In genomic region chr2:5982217-5982910, GRCh38 we compare ENCODE assay signal across 26 cellular contexts.
DNase-seq lines count a peak whose midpoint lies in the region; ATAC-seq, FAIRE-seq and TF ChIP-seq lines count a peak whose summit lies in the region.
"Had no signal": no experiment of that assay in that cellular context is flagged by ENCODE, and none has a peak within 500 bp of the region (broad histone marks: within the 10 kb centered on the region; RNA-seq: fewer than 3 reads in every experiment).

No MANE protein-coding gene starts in this region.

- H3K9me3 ChIP-seq in neural cell (ENCODE audit: low read length) (no peaks in the 10 kb centered on the region), body of pancreas (no peaks in the 10 kb centered on the region), kidney (ENCODE audit: control insufficient read depth in 1 of 2, low read length in 2 of 2) (no peaks in the 10 kb centered on the region)
- H3K9me3 ChIP-seq: heart left ventricle, left ventricle myocardium inferior, testis had no signal

- peak overlapping the region; percentile 14 to 70 (median 51) for H3K4me3 ChIP-seq in dorsolateral prefrontal cortex
- H3K4me3 ChIP-seq in neural cell (ENCODE audit: low read length), result peak overlapping the region; percentile 67
- no peak overlapping the region for H3K4me3 ChIP-seq in body of pancreas
- no peak overlapping the region for H3K4me3 ChIP-seq in kidney (ENCODE audit: low read length in 2 of 2)
- H3K4me3 ChIP-seq: coronary artery, skin epidermis had no signal

- no peaks in the 10 kb centered on the region for H3K9me2 ChIP-seq in neural cell (ENCODE audit: insufficient read depth, low read length)

- peak overlapping the region; percentile 84 for H2AFZ ChIP-seq in neural cell (ENCODE audit: low read depth, low read length)

- ATAC-seq in HG02852 (IDR thresholded peaks at IDR 0.05; ENCODE audit: unreplicated experiment) (no peak), body of pancreas (no peak)
- ATAC-seq: natural killer cell treated with Interleukin-12 subunit alpha and Interleukin-12 subunit beta and Interleukin-15 and Interleukin-18, amount 100 ng/mL, for 72 hours; WTC11 had no signal

- peaks cover 6% of the 10 kb centered on the region for H3K4me1 ChIP-seq in body of pancreas
- H3K4me1 ChIP-seq in kidney (ENCODE audit: control insufficient read depth in 1 of 2, insufficient read depth in 1 of 2, low read depth in 1 of 2, low read length in 2 of 2), result no peaks in the 10 kb centered on the region
- H3K4me1 ChIP-seq: left ventricle myocardium inferior, testis had no signal

- DNase-seq in DMS79 treated with DMSO at 0.1 percent for 48 hours (lab: John Stamatoyannopoulos, UW) (peak; percentile 56), NCI-H146 treated with DMSO at 0.1 percent for 48 hours (lab: John Stamatoyannopoulos, UW; ENCODE audit: unreplicated experiment) (peak; percentile 48), dorsolateral prefrontal cortex (no peak), body of pancreas (no peak), NCI-H345 treated with DMSO at 0.1 percent for 48 hours (lab: John Stamatoyannopoulos, UW; ENCODE audit: unreplicated experiment) (no peak), kidney (no peak)
- DNase-seq: activated CD4-positive, alpha-beta T cell treated with anti-CD3 and anti-CD28 coated beads, Interleukin-2, amount 50 U/mL, for 4 hours; activated CD8-positive, alpha-beta memory T cell treated with anti-CD3 and anti-CD28 coated beads, Interleukin-2, amount 50 U/mL, for 48 hours; EL; GOT3; heart left ventricle; KBM-7; left ventricle myocardium inferior; NCI-H2029 treated with DMSO at 0.1 percent for 48 hours; stimulated activated CD4-positive, alpha-beta T cell treated with anti-CD3 and anti-CD28 coated beads, Interleukin-2, amount 100 ng/mL, for 24 hours; stimulated activated naive B cell treated with anti-CD40 and anti-IgM and Interleukin-4, amounts not matched to agents 10 μg/mL and 1 μg/mL and 100 μg/mL, for 72 hours; T-helper 9 cell had no signal

- intact Hi-C loops in dorsolateral prefrontal cortex (cut with DNase I) (loop anchor here (5.0 kb wide), 2 partner anchors 50 to 90 kb away; no protein-coding TSS in a partner anchor), body of pancreas (cut with DNase I) (no loop called here), kidney (cut with DNase I) (no loop called here)

- H3K9ac ChIP-seq in neural cell (ENCODE audit: low read length) (peak overlapping the region; percentile 92), kidney (ENCODE audit: low read length in 2 of 2) (no peak overlapping the region)

- H3K4me2 ChIP-seq in neural cell (ENCODE audit: low read length), result peak overlapping the region; percentile 96

- peaks cover 30% of the 10 kb centered on the region for H3K79me2 ChIP-seq in neural cell (replicated peaks; ENCODE audit: insufficient read depth, low read length)

- H3K36me3 ChIP-seq in neural cell (ENCODE audit: insufficient read depth, low read length) (no peaks in the 10 kb centered on the region), body of pancreas (replicated peaks in 1 of 2; ENCODE audit: insufficient read depth in 1 of 2, low read depth in 2 of 2) (no peaks in the 10 kb centered on the region), kidney (ENCODE audit: control insufficient read depth in 1 of 2, insufficient read depth in 2 of 2, low read length in 2 of 2) (no peaks in the 10 kb centered on the region)
- H3K36me3 ChIP-seq: heart left ventricle, left ventricle myocardium inferior had no signal

- H3K27ac ChIP-seq in dorsolateral prefrontal cortex (peak overlapping the region in 57 of 59 donors; percentile 33 to 92 (median 83)), neural cell (ENCODE audit: low read length) (peak overlapping the region; percentile 98), body of pancreas (no peak overlapping the region), kidney (ENCODE audit: low read depth in 2 of 2, low read length in 2 of 2) (no peak overlapping the region)
- H3K27ac ChIP-seq: C4-2B, coronary artery, heart left ventricle, left ventricle myocardium inferior, RWPE1, skin epidermis, testis had no signal

- no peak for TF ChIP-seq EP300 in neural cell (conservative IDR thresholded peaks at IDR 0.05; ENCODE audit: poor library complexity, severe bottlenecking)

- no peak for TF ChIP-seq RAD21 in neural cell (conservative IDR thresholded peaks at IDR 0.05)

- H4K20me1 ChIP-seq in neural cell (ENCODE audit: insufficient read depth), result no peaks in the 10 kb centered on the region

- H3K27me3 ChIP-seq in dorsolateral prefrontal cortex (peaks cover 0 to 17% (median 0%) of the 10 kb centered on the region in 45 donors), neural cell (ENCODE audit: insufficient read depth, low read depth, low read length) (no peaks in the 10 kb centered on the region), body of pancreas (no peaks in the 10 kb centered on the region)
- H3K27me3 ChIP-seq: testis had no signal

- WGBS in body of pancreas, 2 donors, result 71 to 72% methylated on average over 16 of the region's 16 CpGs

- peaks cover 16% of the 10 kb centered on the region for H3F3A ChIP-seq in neural cell (ENCODE audit: insufficient read depth, low read length, poor library complexity, severe bottlenecking)

- no peak for TF ChIP-seq POLR2A in body of pancreas (IDR thresholded peaks at IDR 0.05)

- no peak for FAIRE-seq in kidney (lab: Jason Lieb, UNC)

- no peak for TF ChIP-seq CTCF in dorsolateral prefrontal cortex (IDR thresholded peaks at IDR 0.05 in 54 of 56, conservative IDR thresholded peaks at IDR 0.05 in 2 of 56; ENCODE audit: low read depth in 1 of 56, partially characterized antibody in 56 of 56)
- no peak for TF ChIP-seq CTCF in neural cell (IDR thresholded peaks at IDR 0.05; ENCODE audit: poor library complexity, severe bottlenecking)
- no peak for TF ChIP-seq CTCF in body of pancreas (IDR thresholded peaks at IDR 0.05)
- TF ChIP-seq CTCF in kidney (IDR thresholded peaks at IDR 0.05; ENCODE audit: borderline replicate concordance, extremely low read depth, insufficient read depth), result no peak

TF ChIP-seq in neural cell, 6 proteins besides CTCF, POLR2A, EP300 and RAD21:
- TF ChIP-seq SMC3 (conservative IDR thresholded peaks at IDR 0.05; ENCODE audit: poor library complexity), result no peak
- TF ChIP-seq POLR2AphosphoS5 (IDR thresholded peaks at IDR 0.05), result no peak
- TF ChIP-seq EZH2 (IDR thresholded peaks at IDR 0.05; ENCODE audit: borderline replicate concordance, insufficient read depth, low read length, poor library complexity, severe bottlenecking), result no peak
- no peak for TF ChIP-seq MXI1 (conservative IDR thresholded peaks at IDR 0.05; ENCODE audit: poor library complexity, severe bottlenecking)
- TF ChIP-seq REST (IDR thresholded peaks at IDR 0.05; ENCODE audit: borderline replicate concordance), result no peak
- no peak for TF ChIP-seq TAF1 (IDR thresholded peaks at IDR 0.05; ENCODE audit: low read depth)

Comparison
In these comparisons a context has a peak if more than half of its experiments do, and no peak if none do; other contexts are left out.
1. DNase-seq: peak in DMS79 treated with DMSO at 0.1 percent for 48 hours (single experiment) and NCI-H146 treated with DMSO at 0.1 percent for 48 hours (single experiment); none in dorsolateral prefrontal cortex (0 of 10), body of pancreas (0 of 4), NCI-H345 treated with DMSO at 0.1 percent for 48 hours (single experiment) and kidney (single experiment).
2. H3K27ac ChIP-seq: peak in dorsolateral prefrontal cortex (57 of 59) and neural cell (single experiment); none in body of pancreas (0 of 4) and kidney (0 of 2).
3. H3K4me3 ChIP-seq: peak in dorsolateral prefrontal cortex (59 of 59) and neural cell (single experiment); none in body of pancreas (0 of 2) and kidney (0 of 2).
4. intact Hi-C loops: an anchor here in dorsolateral prefrontal cortex (5.0 kb wide); none called in body of pancreas and kidney.